Comparison of ENCODE assay signal across 8 cellular contexts in genomic region chr22:50627914-50628542, GRCh38. TPM values are rescaled to one million over a fixed set of nuclear protein-coding genes. Genes with fewer than 3 reads are reported as not detected.
DNase-seq lines count a peak whose midpoint lies in the region; ATAC-seq and TF ChIP-seq lines count a peak whose summit lies in the region.

Gene ARSA (minus strand): TSS chr22:50628152. CDS start chr22:50627779, 373 bp downstream.

- no peaks in the 10 kb centered on the region for H3K9me3 Mint-ChIP-seq in endothelial cell (ENCODE audit: unreplicated experiment)

- peak within 1 kb of the TSS; percentile 98 for H3K4me3 Mint-ChIP-seq in endothelial cell (ENCODE audit: unreplicated experiment)

- peaks cover 22% of the 10 kb centered on the region for H3K4me1 Mint-ChIP-seq in endothelial cell (ENCODE audit: unreplicated experiment)

- in situ Hi-C loops in GM18951 (cut with MboI; ENCODE audit: low sequenced_read_pairs, unreplicated experiment): no loop called here

- H3K36me3 Mint-ChIP-seq in endothelial cell (ENCODE audit: low read depth, unreplicated experiment): peaks cover 9% of the 10 kb centered on the region

- TF ChIP-seq CTCF in endothelial cell (IDR thresholded peaks at IDR 0.05; ENCODE audit: unreplicated experiment): peak; percentile 13

- peaks cover 13% of the 10 kb centered on the region for H3K27me3 Mint-ChIP-seq in endothelial cell (ENCODE audit: unreplicated experiment)

- TF ChIP-seq POLR2A in GM18951 (IDR thresholded peaks at IDR 0.05; ENCODE audit: extremely low read depth, insufficient read depth, insufficient read length): peak; percentile 77

- DNase-seq in Ammon's horn (ENCODE audit: low spot score) (peak; percentile 93), NOMO-1 (lab: John Stamatoyannopoulos, UW; ENCODE audit: unreplicated experiment in 2 of 2) (peak; percentile 83 to 91), endothelial cell (ENCODE audit: low spot score) (peak; percentile 76), midbrain (lab: John Stamatoyannopoulos, UW) (peak; percentile 85)
- DNase-seq in activated CD8-positive, alpha-beta memory T cell treated with anti-CD3 and anti-CD28 coated beads, Interleukin-2, amount 50 U/mL, for 1 hour (ENCODE audit: extremely low read depth): peak; percentile 26
- DNase-seq in stimulated activated CD8-positive, alpha-beta memory T cell treated with anti-CD3 and anti-CD28 coated beads, Interleukin-15, amount 100 ng/mL, for 48 hours (ENCODE audit: low read depth in 2 of 2): peak; percentile 58 to 64

- peak within 1 kb of the TSS; percentile 59 for H3K27ac Mint-ChIP-seq in endothelial cell (ENCODE audit: unreplicated experiment)

- ATAC-seq in HG03378 (IDR thresholded peaks at IDR 0.05; ENCODE audit: unreplicated experiment): peak; percentile 55

RNA-seq across cellular contexts. Expression of gene ARSA, which starts in this region (rescaled TPM):
- total RNA-seq in endothelial cell (ENCODE audit: unreplicated experiment): 59.6 TPM

Comparison
In these comparisons a context has a peak if more than half of its experiments do, and no peak if none do; other contexts are left out.
1. Peak in every context shown above with its lines: DNase-seq and ATAC-seq.
2. DNase-seq: peak in every context shown above with its lines; median percentile 93 in Ammon's horn; 87 in NOMO-1; 85 in midbrain; 76 in endothelial cell; 61 in stimulated activated CD8-positive, alpha-beta memory T cell treated with anti-CD3 and anti-CD28 coated beads, Interleukin-15, amount 100 ng/mL, for 48 hours; 26 in activated CD8-positive, alpha-beta memory T cell treated with anti-CD3 and anti-CD28 coated beads, Interleukin-2, amount 50 U/mL, for 1 hour.